ENCODE assay signal across 1 cellular context in genomic region chr22:20946080-20946986, GRCh38.
TF ChIP-seq lines count a peak whose summit lies in the region.

No MANE protein-coding gene starts in this region.

TF ChIP-seq in GM12878, 131 proteins besides CTCF, POLR2A, EP300 and RAD21:
- no peak for TF ChIP-seq CHD4 (IDR thresholded peaks at IDR 0.05)
- peak; percentile 86 for TF ChIP-seq YY1 (IDR thresholded peaks at IDR 0.05; ENCODE audit: low read depth, low read length)
TF ChIP-seq in GM12878: peak in this region for 1.
